Comparison of ENCODE assay signal across 8 cellular contexts in the genomic region with DNA sequence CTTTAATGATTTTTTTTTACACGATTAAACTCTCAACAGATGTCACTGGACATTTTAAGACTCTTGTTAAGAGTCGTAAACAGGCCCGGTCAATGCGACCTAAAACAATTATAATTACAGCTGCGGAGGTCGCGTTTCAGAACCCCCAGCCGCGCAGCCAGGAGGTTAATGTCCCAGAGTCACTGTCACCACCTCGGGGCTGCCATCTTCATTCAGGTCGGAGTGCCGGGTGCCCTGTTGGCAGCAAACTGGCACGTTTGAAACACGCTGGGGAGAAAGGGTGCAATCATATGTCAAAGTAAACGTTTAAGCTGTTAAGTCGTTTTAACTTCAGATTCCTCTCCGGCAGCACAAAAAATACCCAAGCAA. TPM values are rescaled to one million over a fixed set of nuclear protein-coding genes. Genes with fewer than 3 reads are reported as not detected.
DNase-seq lines count a peak whose midpoint lies in the region; ATAC-seq and TF ChIP-seq lines count a peak whose summit lies in the region.

No MANE protein-coding gene starts in this region.

- no peaks in the 10 kb centered on the region for H3K36me3 ChIP-seq in ovary

- no peaks in the 10 kb centered on the region for H3K9me3 Mint-ChIP-seq in effector memory CD8-positive, alpha-beta T cell

- H3K9me3 ChIP-seq in ovary: no peaks in the 10 kb centered on the region

- TF ChIP-seq CTCF in ovary (IDR thresholded peaks at IDR 0.05): no peak

- H3K27me3 Mint-ChIP-seq in effector memory CD8-positive, alpha-beta T cell: peaks cover 54 to 61% of the 10 kb centered on the region in 2 donors

- peaks cover 9 to 11% of the 10 kb centered on the region in 2 donors for H3K4me1 Mint-ChIP-seq in effector memory CD8-positive, alpha-beta T cell (ENCODE audit: low read depth in 2 of 2)

- no peak for ATAC-seq in effector memory CD8-positive, alpha-beta T cell (replicated peaks)

- 1 to 3% (median 2%) methylated on average over 17 of the region's 17 CpGs for WGBS in ovary, 3 donors

- no peak for TF ChIP-seq EP300 in ovary (IDR thresholded peaks at IDR 0.05)

- no peak for TF ChIP-seq POLR2A in ovary (IDR thresholded peaks at IDR 0.05)

- peak; percentile 43 for DNase-seq in COLO668 (lab: John Stamatoyannopoulos, UW; ENCODE audit: unreplicated experiment)
- peak; percentile 32 for DNase-seq in NCI-H526 treated with DMSO at 0.1 percent for 48 hours (lab: John Stamatoyannopoulos, UW)
- DNase-seq in effector memory CD8-positive, alpha-beta T cell: no peak
- no peak for DNase-seq in ovary
- no peak for DNase-seq in SIG-M5 (lab: John Stamatoyannopoulos, UW)
- DNase-seq in dermis blood vessel endothelial cell: no peak
- DNase-seq in NCI-H82 (lab: John Stamatoyannopoulos, UW): no peak
- no peak for DNase-seq in activated gamma-delta T cell treated with Interleukin-2 at 50 U/mL for 16 hours

- peak overlapping the region in 1 of 2 donors; percentile 44 for H3K27ac ChIP-seq in ovary

- H3K4me1 ChIP-seq in ovary (ENCODE audit: insufficient read depth): peaks cover 5% of the 10 kb centered on the region

- H3K27ac Mint-ChIP-seq in effector memory CD8-positive, alpha-beta T cell: no peak overlapping the region

- no peaks in the 10 kb centered on the region for H3K36me3 Mint-ChIP-seq in effector memory CD8-positive, alpha-beta T cell (ENCODE audit: insufficient read depth)

- no peaks in the 10 kb centered on the region for H3K27me3 ChIP-seq in ovary

- intact Hi-C loops in ovary (cut with DNase I): no loop called here

- peak overlapping the region; percentile 85 to 91 for H3K4me3 Mint-ChIP-seq in effector memory CD8-positive, alpha-beta T cell

- peak overlapping the region; percentile 46 for H3K4me3 ChIP-seq in ovary

RNA-seq across cellular contexts. Expression of a gene that starts 0.7 kb away (rescaled TPM):
- total RNA-seq in ovary (10 to 100 TPM in 1 of 7 donors, 1 to 10 TPM in 6; 1.0 to 10.7 (median 7.3) TPM), dermis blood vessel endothelial cell (under 0.01 TPM in 1 of 2 replicates, not detected in the other)
- polyA plus RNA-seq in ovary: 1 to 10 TPM in 1 of 2 donors, under 1 TPM in 1; 0.95 to 2.4 TPM

Comparison
In these comparisons a context has a peak if more than half of its experiments do, and no peak if none do; other contexts are left out.
1. DNase-seq: peak in COLO668 (single experiment) and NCI-H526 treated with DMSO at 0.1 percent for 48 hours (single experiment); none in effector memory CD8-positive, alpha-beta T cell (0 of 3), ovary (0 of 5), SIG-M5 (single experiment), dermis blood vessel endothelial cell (single experiment), NCI-H82 (single experiment) and activated gamma-delta T cell treated with Interleukin-2 at 50 U/mL for 16 hours (single experiment).